8 cellular contexts compared by ENCODE assay signal in the genomic region with DNA sequence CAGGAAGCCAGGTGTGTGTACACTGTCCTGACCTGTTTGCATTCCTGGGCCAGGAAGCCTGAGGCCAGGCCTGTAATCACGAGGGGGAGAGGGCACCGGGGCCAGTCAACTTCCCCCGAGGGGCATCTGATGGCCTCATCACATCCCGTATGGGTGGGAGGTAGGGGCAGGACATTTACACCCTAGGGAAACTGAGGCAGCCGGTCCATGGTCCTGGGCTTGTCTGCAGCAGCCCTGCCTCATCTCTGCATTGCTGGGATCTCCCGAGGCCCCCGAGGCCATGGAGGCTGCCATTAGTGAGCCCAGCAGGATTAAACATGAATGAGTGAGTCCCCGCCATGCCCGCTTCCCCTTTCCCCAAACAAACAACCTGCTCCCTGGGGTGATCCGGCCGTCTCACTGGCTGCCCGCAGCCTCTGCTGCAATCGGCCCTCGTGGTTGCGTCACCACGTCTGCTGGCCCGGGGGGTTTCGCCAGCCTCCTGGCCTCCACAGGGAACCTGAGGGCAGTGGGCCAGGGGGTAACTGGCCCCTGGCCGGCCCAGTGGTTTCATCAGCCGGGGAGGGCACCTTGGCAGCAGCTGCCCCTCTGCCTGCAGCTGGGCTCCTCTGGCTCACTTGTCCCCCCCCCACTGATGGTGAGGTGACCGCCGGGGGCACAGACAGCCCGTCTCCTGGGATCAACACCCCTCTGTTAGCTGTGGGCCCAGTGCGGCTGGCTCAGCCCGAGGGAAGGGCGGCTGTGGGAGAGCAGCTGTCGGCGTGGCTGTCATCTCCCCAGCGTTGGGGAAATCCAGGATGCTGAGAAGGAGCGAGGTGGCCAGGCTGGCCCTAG.
DNase-seq lines count a peak whose midpoint lies in the region; ATAC-seq lines count a peak whose summit lies in the region.

No MANE protein-coding gene starts in this region.

- H3K27me3 Mint-ChIP-seq in activated CD8-positive, alpha-beta memory T cell treated with anti-CD3 and anti-CD28 coated beads, Interleukin-2, amount 10 ng/mL, durations not matched to agents 7 days and 5 days, result no peaks in the 10 kb centered on the region

- no peak overlapping the region for H3K4me3 Mint-ChIP-seq in activated CD8-positive, alpha-beta memory T cell treated with anti-CD3 and anti-CD28 coated beads, Interleukin-2, amount 10 ng/mL, durations not matched to agents 7 days and 5 days
- no peak overlapping the region for H3K4me3 Mint-ChIP-seq in stimulated activated effector memory CD8-positive, alpha-beta T cell treated with anti-CD3 and anti-CD28 coated beads, Interleukin-12 subunit alpha, Interleukin-12 subunit beta, amount 100 ng/mL, for 72 hours

- H3K36me3 Mint-ChIP-seq in activated CD8-positive, alpha-beta memory T cell treated with anti-CD3 and anti-CD28 coated beads, Interleukin-2, amount 10 ng/mL, durations not matched to agents 7 days and 5 days, result no peaks in the 10 kb centered on the region
- peaks cover 9% of the 10 kb centered on the region for H3K36me3 Mint-ChIP-seq in stimulated activated effector memory CD8-positive, alpha-beta T cell treated with anti-CD3 and anti-CD28 coated beads, Interleukin-12 subunit alpha, Interleukin-12 subunit beta, amount 100 ng/mL, for 72 hours

- no peaks in the 10 kb centered on the region for H3K9me3 Mint-ChIP-seq in activated CD8-positive, alpha-beta memory T cell treated with anti-CD3 and anti-CD28 coated beads, Interleukin-2, amount 10 ng/mL, durations not matched to agents 7 days and 5 days (ENCODE audit: low read depth)
- no peaks in the 10 kb centered on the region for H3K9me3 Mint-ChIP-seq in stimulated activated effector memory CD8-positive, alpha-beta T cell treated with anti-CD3 and anti-CD28 coated beads, Interleukin-12 subunit alpha, Interleukin-12 subunit beta, amount 100 ng/mL, for 72 hours

- H3K4me1 Mint-ChIP-seq in activated CD8-positive, alpha-beta memory T cell treated with anti-CD3 and anti-CD28 coated beads, Interleukin-2, amount 10 ng/mL, durations not matched to agents 7 days and 5 days, result no peaks in the 10 kb centered on the region
- peaks cover 8% of the 10 kb centered on the region for H3K4me1 Mint-ChIP-seq in stimulated activated effector memory CD8-positive, alpha-beta T cell treated with anti-CD3 and anti-CD28 coated beads, Interleukin-12 subunit alpha, Interleukin-12 subunit beta, amount 100 ng/mL, for 72 hours

- peak overlapping the region; percentile 61 for H3K27ac ChIP-seq in epithelial cell of prostate

- CTCF ChIA-PET in activated CD8-positive, alpha-beta memory T cell treated with anti-CD3 and anti-CD28 coated beads, Interleukin-2, amount 10 ng/mL, durations not matched to agents 7 days and 5 days (lab: Charles Lee), result no interaction called here

- DNase-seq in GOT3 (lab: John Stamatoyannopoulos, UW), result peak; percentile 41
- DNase-seq in NCI-H748 treated with DMSO at 0.1 percent for 48 hours (lab: John Stamatoyannopoulos, UW), result peak; percentile 33
- no peak for DNase-seq in epithelial cell of prostate (ENCODE audit: low read depth, low spot score)
- DNase-seq in posterior vena cava (ENCODE audit: low spot score), result peak; percentile 89
- no peak for DNase-seq in activated CD8-positive, alpha-beta memory T cell treated with anti-CD3 and anti-CD28 coated beads, Interleukin-2, amount 10 ng/mL, durations not matched to agents 7 days and 5 days
- no peak for DNase-seq in stimulated activated effector memory CD8-positive, alpha-beta T cell treated with anti-CD3 and anti-CD28 coated beads, Interleukin-12 subunit alpha, Interleukin-12 subunit beta, amount 100 ng/mL, for 72 hours (ENCODE audit: low spot score in 2 of 2)
- DNase-seq in ecto neural progenitor cell (ENCODE audit: low spot score), result no peak

- H3K27ac Mint-ChIP-seq in activated CD8-positive, alpha-beta memory T cell treated with anti-CD3 and anti-CD28 coated beads, Interleukin-2, amount 10 ng/mL, durations not matched to agents 7 days and 5 days, result no peak overlapping the region
- H3K27ac Mint-ChIP-seq in stimulated activated effector memory CD8-positive, alpha-beta T cell treated with anti-CD3 and anti-CD28 coated beads, Interleukin-12 subunit alpha, Interleukin-12 subunit beta, amount 100 ng/mL, for 72 hours, result no peak overlapping the region

- ATAC-seq in GM19023 (IDR thresholded peaks at IDR 0.05; ENCODE audit: unreplicated experiment), result no peak
- ATAC-seq in activated CD8-positive, alpha-beta memory T cell treated with anti-CD3 and anti-CD28 coated beads, Interleukin-2, amount 10 ng/mL, durations not matched to agents 7 days and 5 days, result no peak
- no peak for ATAC-seq in stimulated activated effector memory CD8-positive, alpha-beta T cell treated with anti-CD3 and anti-CD28 coated beads, Interleukin-12 subunit alpha, Interleukin-12 subunit beta, amount 100 ng/mL, for 72 hours

- intact Hi-C loops in posterior vena cava (cut with DNase I), result no loop called here

Comparison
In these comparisons a context has a peak if more than half of its experiments do, and no peak if none do; other contexts are left out.
1. DNase-seq: peak in GOT3 (single experiment), NCI-H748 treated with DMSO at 0.1 percent for 48 hours (single experiment) and posterior vena cava (single experiment); none in epithelial cell of prostate (single experiment), activated CD8-positive, alpha-beta memory T cell treated with anti-CD3 and anti-CD28 coated beads, Interleukin-2, amount 10 ng/mL, durations not matched to agents 7 days and 5 days (single experiment), stimulated activated effector memory CD8-positive, alpha-beta T cell treated with anti-CD3 and anti-CD28 coated beads, Interleukin-12 subunit alpha, Interleukin-12 subunit beta, amount 100 ng/mL, for 72 hours (0 of 2) and ecto neural progenitor cell (single experiment).